In the genomic region with DNA sequence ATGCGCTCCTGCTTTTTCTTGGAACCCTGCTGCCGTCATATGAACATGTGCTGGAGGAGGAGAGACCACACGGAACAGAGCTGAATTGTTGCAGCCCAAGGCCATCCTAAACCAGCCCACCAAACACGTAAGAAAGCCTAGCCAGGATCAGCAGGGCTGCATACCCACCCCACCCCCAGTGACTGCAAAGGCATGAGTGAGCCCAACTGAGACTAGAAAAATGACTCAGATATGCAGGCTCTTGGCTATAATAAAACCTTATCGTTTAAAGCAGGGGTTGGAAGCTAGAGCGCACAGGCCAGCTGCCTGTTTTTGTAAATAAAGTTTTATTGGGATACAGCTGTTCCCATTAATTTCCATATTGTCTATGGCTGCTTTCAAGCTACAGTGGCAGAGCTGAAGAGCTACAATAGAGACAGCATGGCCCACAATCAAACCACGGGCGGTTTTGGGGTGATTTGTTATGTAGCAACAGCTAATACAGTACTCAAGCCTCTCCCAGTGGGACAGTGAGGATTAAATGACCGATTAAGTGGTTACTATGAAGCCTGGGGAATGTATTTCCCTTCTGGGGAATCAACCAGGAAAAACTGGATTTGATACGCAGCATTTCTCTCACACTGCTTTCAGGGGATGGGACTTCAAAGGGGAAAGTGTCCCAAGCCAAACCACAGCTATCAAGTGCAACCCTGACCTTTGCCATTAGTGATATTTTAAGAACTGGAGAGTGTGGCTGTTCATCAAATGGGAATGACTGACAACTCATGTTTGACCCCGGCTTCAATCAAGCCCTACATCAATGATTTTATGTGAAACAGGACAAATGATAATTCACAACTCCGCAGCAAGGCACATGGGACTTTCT, we compare ENCODE assay signal across 1 cellular context.
TF ChIP-seq lines count a peak whose summit lies in the region.

No MANE protein-coding gene starts in this region.

TF ChIP-seq in GM12878, 131 proteins besides CTCF, POLR2A, EP300 and RAD21:
- TF ChIP-seq JUNB (IDR thresholded peaks at IDR 0.05) (peak; percentile 45; the same call in 1 of the 2 replicates), HDAC6 (IDR thresholded peaks at IDR 0.05; ENCODE audit: unreplicated experiment) (no peak), TARDBP (IDR thresholded peaks at IDR 0.05; ENCODE audit: borderline replicate concordance) (no peak), NFIC (IDR thresholded peaks at IDR 0.05; ENCODE audit: low read depth, low read length) (0 out of 2 replicates have a peak, but pooled peaks have one; percentile 23), NR2F1 (conservative IDR thresholded peaks at IDR 0.05) (0 out of 2 replicates have a peak, but pooled peaks have one; percentile 7)
- TF ChIP-seq, protein P1, sequence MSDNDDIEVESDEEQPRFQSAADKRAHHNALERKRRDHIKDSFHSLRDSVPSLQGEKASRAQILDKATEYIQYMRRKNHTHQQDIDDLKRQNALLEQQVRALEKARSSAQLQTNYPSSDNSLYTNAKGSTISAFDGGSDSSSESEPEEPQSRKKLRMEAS (IDR thresholded peaks at IDR 0.05; ENCODE audit: low read depth, low read length): no peak
- TF ChIP-seq, protein P2, sequence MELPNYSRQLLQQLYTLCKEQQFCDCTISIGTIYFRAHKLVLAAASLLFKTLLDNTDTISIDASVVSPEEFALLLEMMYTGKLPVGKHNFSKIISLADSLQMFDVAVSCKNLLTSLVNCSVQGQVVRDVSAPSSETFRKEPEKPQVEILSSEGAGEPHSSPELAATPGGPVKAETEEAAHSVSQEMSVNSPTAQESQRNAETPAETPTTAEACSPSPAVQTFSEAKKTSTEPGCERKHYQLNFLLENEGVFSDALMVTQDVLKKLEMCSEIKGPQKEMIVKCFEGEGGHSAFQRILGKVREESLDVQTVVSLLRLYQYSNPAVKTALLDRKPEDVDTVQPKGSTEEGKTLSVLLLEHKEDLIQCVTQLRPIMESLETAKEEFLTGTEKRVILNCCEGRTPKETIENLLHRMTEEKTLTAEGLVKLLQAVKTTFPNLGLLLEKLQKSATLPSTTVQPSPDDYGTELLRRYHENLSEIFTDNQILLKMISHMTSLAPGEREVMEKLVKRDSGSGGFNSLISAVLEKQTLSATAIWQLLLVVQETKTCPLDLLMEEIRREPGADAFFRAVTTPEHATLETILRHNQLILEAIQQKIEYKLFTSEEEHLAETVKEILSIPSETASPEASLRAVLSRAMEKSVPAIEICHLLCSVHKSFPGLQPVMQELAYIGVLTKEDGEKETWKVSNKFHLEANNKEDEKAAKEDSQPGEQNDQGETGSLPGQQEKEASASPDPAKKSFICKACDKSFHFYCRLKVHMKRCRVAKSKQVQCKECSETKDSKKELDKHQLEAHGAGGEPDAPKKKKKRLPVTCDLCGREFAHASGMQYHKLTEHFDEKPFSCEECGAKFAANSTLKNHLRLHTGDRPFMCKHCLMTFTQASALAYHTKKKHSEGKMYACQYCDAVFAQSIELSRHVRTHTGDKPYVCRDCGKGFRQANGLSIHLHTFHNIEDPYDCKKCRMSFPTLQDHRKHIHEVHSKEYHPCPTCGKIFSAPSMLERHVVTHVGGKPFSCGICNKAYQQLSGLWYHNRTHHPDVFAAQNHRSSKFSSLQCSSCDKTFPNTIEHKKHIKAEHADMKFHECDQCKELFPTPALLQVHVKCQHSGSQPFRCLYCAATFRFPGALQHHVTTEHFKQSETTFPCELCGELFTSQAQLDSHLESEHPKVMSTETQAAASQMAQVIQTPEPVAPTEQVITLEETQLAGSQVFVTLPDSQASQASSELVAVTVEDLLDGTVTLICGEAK (IDR thresholded peaks at IDR 0.05; ENCODE audit: borderline replicate concordance): peak; percentile 85
